21 cellular contexts compared by ENCODE assay signal in the genomic region with DNA sequence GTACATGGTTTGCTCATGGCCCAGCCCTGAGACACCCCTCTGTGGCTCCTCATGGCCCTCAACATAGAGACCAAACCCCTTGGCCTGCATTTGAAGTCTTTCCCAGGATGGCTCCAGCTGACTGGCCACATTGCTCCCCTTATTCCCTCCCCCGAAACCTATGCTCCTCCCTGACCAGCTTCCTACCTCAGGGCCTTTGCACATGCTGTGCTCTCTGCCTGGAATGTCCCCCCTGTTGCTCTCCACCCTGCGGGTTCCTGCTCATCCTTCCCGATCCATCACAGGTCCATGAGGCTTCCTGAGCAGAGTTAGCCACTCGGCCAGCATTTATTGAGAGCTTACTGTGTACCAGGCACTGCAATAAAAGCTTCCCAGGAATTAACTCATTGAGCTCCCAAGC.
"Had no signal": no experiment of that assay in that cellular context is flagged by ENCODE, and none has a peak within 500 bp of the region (broad histone marks: within the 10 kb centered on the region; RNA-seq: fewer than 3 reads in every experiment).

No MANE protein-coding gene starts in this region.

- H2AFZ ChIP-seq: parathyroid adenoma had no signal

- DNase-seq: activated CD4-positive, alpha-beta T cell treated with anti-CD3 and anti-CD28 coated beads, Interleukin-2, amount 50 U/mL, for 4 hours; activated CD4-positive, CD25-positive, alpha-beta regulatory T cell treated with anti-CD3 and anti-CD28 coated beads, Interleukin-2, amount 50 U/mL, for 72 hours; amniotic stem cell; cortex of kidney; effector CD8-positive, alpha-beta T cell; foreskin fibroblast; glutamatergic neuron; left colon; naive B cell; small intestine; stimulated activated CD4-positive, alpha-beta T cell treated with anti-CD3 and anti-CD28 coated beads, Interleukin-4, amount 100 ng/mL, for 4 hours; stimulated activated CD8-positive, alpha-beta memory T cell treated with anti-CD3 and anti-CD28 coated beads, Interleukin-4, amount 100 ng/mL, for 48 hours; stimulated activated naive CD4-positive, alpha-beta T cell treated with Interleukin-2 at 50 U/mL for 16 hours; substantia nigra; SW 1271 had no signal

- H3K27ac Mint-ChIP-seq: activated naive CD8-positive, alpha-beta T cell; T-helper 2 cell treated with Interferon-gamma antibody and Interleukin-4, amounts not matched to agents 5 μg/mL and 100 μg/mL, for 36 hours had no signal

- H3K4me3 Mint-ChIP-seq: activated naive CD8-positive, alpha-beta T cell; central memory CD8-positive, alpha-beta T cell; T-helper 2 cell treated with Interferon-gamma antibody and Interleukin-4, amounts not matched to agents 5 μg/mL and 100 μg/mL, for 36 hours had no signal

- H3K9me3 Mint-ChIP-seq: central memory CD8-positive, alpha-beta T cell; T-helper 2 cell treated with Interferon-gamma antibody and Interleukin-4, amounts not matched to agents 5 μg/mL and 100 μg/mL, for 36 hours had no signal

- ATAC-seq: body of pancreas, left colon had no signal

- H3K36me3 Mint-ChIP-seq: activated naive CD8-positive, alpha-beta T cell; naive B cell had no signal

- H3K4me3 ChIP-seq: body of pancreas, lung had no signal

- H3K4me1 Mint-ChIP-seq: naive B cell had no signal

- H3K9ac ChIP-seq: parathyroid adenoma had no signal

- H3K4me1 ChIP-seq: parathyroid adenoma had no signal

- H3K27me3 ChIP-seq: body of pancreas had no signal

- H3K27ac ChIP-seq: body of pancreas, parathyroid adenoma had no signal

- H3K27me3 Mint-ChIP-seq: activated naive CD8-positive, alpha-beta T cell; central memory CD8-positive, alpha-beta T cell had no signal

- H3K9me3 ChIP-seq: body of pancreas had no signal
